Comparison of ENCODE assay signal across 14 cellular contexts in genomic region chr1:30781906-30782305, GRCh38. TPM values are rescaled to one million over a fixed set of nuclear protein-coding genes. Genes with fewer than 3 reads are reported as not detected.
A peak's percentile ranks its signal among the peaks of the same experiment; 100 is the strongest.
DNase-seq lines count a peak whose midpoint lies in the region; ATAC-seq, FAIRE-seq and TF ChIP-seq lines count a peak whose summit lies in the region.
"Had no signal": no experiment of that assay in that cellular context is flagged by ENCODE, and none has a peak within 500 bp of the region (broad histone marks: within the 10 kb centered on the region; RNA-seq: fewer than 3 reads in every experiment).

No MANE protein-coding gene starts in this region.

- H3K4me3 Mint-ChIP-seq in GM23338 = no peak overlapping the region
- H3K4me3 Mint-ChIP-seq: CD8-positive, alpha-beta T cell had no signal

- no peak overlapping the region for H2AK5ac ChIP-seq in neuronal stem cell (ENCODE audit: low read depth, low read length)

- peak overlapping the region; percentile 43 for H3K9ac ChIP-seq in NT2/D1 (ENCODE audit: insufficient read length, low read depth)
- H3K9ac ChIP-seq in kidney (ENCODE audit: low read length in 2 of 2) = no peak overlapping the region
- H3K9ac ChIP-seq in neuronal stem cell (ENCODE audit: low read depth, low read length, poor library complexity) = no peak overlapping the region
- H3K9ac ChIP-seq in HepG2 (ENCODE audit: insufficient read depth, low read depth, low read length) = no peak overlapping the region

- peak overlapping the region; percentile 2 for H2BK12ac ChIP-seq in neuronal stem cell (ENCODE audit: low read length)

- H3K27ac Mint-ChIP-seq in GM23338 = no peak overlapping the region
- H3K27ac Mint-ChIP-seq: CD8-positive, alpha-beta T cell; HFFc6 had no signal

- 0 out of 2 replicates have a peak, but pooled peaks cover 3% of the 10 kb centered on the region for H3F3A ChIP-seq in GM23338 (replicated peaks; ENCODE audit: low read depth)

- no peaks in the 10 kb centered on the region for H3K36me3 Mint-ChIP-seq in GM23338 (ENCODE audit: low read depth)
- H3K36me3 Mint-ChIP-seq: CD14-positive monocyte; CD8-positive, alpha-beta T cell had no signal

- H3K4ac ChIP-seq in neuronal stem cell (ENCODE audit: low read length) = no peak overlapping the region

- H3K27ac ChIP-seq in GM23338 (ENCODE audit: low read depth) = no peak overlapping the region
- H3K27ac ChIP-seq in kidney (ENCODE audit: low read depth in 2 of 2, low read length in 2 of 2) = no peak overlapping the region
- H3K27ac ChIP-seq in neuronal stem cell (replicated peaks; ENCODE audit: low read length) = no peak overlapping the region
- H3K27ac ChIP-seq in HepG2 (ENCODE audit: extremely low read length, insufficient read depth, low read length) = no peak overlapping the region
- H3K27ac ChIP-seq: HL-60 had no signal

- no peaks in the 10 kb centered on the region for H3K36me3 ChIP-seq in GM23338 (ENCODE audit: insufficient read depth)
- H3K36me3 ChIP-seq in NT2/D1 (ENCODE audit: insufficient read depth, insufficient read length, low read length) = no peaks in the 10 kb centered on the region
- no peaks in the 10 kb centered on the region for H3K36me3 ChIP-seq in kidney (ENCODE audit: control insufficient read depth in 1 of 2, insufficient read depth in 2 of 2, low read length in 2 of 2)
- H3K36me3 ChIP-seq in neuronal stem cell (replicated peaks in 1 of 2; ENCODE audit: control insufficient read depth in 2 of 2, insufficient read depth in 2 of 2, low read length in 2 of 2) = no peaks in the 10 kb centered on the region
- no peaks in the 10 kb centered on the region for H3K36me3 ChIP-seq in HepG2 (replicated peaks in 1 of 2; ENCODE audit: control insufficient read depth in 1 of 2, insufficient read depth in 2 of 2, low read length in 2 of 2)
- H3K36me3 ChIP-seq: HAP-1 had no signal

- no peaks in the 10 kb centered on the region for H3K79me1 ChIP-seq in neuronal stem cell (ENCODE audit: low read depth, low read length)

- H4K20me1 ChIP-seq in GM23338 (replicated peaks; ENCODE audit: insufficient read depth) = no peaks in the 10 kb centered on the region
- H4K20me1 ChIP-seq in HepG2 (ENCODE audit: insufficient read depth, low read length) = no peaks in the 10 kb centered on the region

- intact Hi-C loops in kidney (cut with DNase I) (no loop called here), HepG2 (cut with micrococcal nuclease; ENCODE audit: unreplicated experiment) (loop anchor here (1.0 to 2.0 kb wide), 2 partner anchors 129 to 147 kb away; no protein-coding TSS in a partner anchor)

- TF ChIP-seq EP300 in HepG2 (IDR thresholded peaks at IDR 0.05; ENCODE audit: low read depth in 2 of 2, low read length in 2 of 2) (no peak), HepG2 (CRISPR knock-in tag; IDR thresholded peaks at IDR 0.05; ENCODE audit: borderline replicate concordance) (no peak)

- DNase-seq in GM23338 (ENCODE audit: low spot score) = no peak
- DNase-seq in NT2/D1 (ENCODE audit: low read depth, low spot score) = no peak
- peak; percentile 63 for DNase-seq in kidney
- no peak for DNase-seq in neuronal stem cell (ENCODE audit: low spot score)
- no peak for DNase-seq in activated naive CD4-positive, alpha-beta T cell treated with anti-CD3 and anti-CD28 coated beads, Interleukin-2, amount 50 U/mL, for 16 hours
- no peak for DNase-seq in HepG2 (ENCODE audit: low spot score)
- DNase-seq in putamen (ENCODE audit: low spot score) = no peak

- H2BK15ac ChIP-seq in neuronal stem cell (ENCODE audit: low read length) = peak overlapping the region; percentile 62

- CTCF ChIA-PET in HepG2 (lab: Yijun Ruan, JAX; ENCODE audit: low intra/inter-chr PET ratio, low total read pairs) = interaction anchor here (1.7 to 3.1 kb wide), 4 partner anchors 20 to 147 kb away, joined by 6 to 27 read pairs (median 16); no protein-coding TSS in a partner anchor

- H4K8ac ChIP-seq in neuronal stem cell (ENCODE audit: low read depth, low read length) = no peak overlapping the region

- H3K4me2 ChIP-seq in GM23338 (no peak overlapping the region), neuronal stem cell (ENCODE audit: insufficient read depth, low read length, poor library complexity, severe bottlenecking) (no peak overlapping the region), HepG2 (ENCODE audit: low read depth, low read length) (no peak overlapping the region)

- H2BK120ac ChIP-seq in neuronal stem cell (ENCODE audit: low read depth, low read length) = no peak overlapping the region

- peaks cover 6% of the 10 kb centered on the region for H3K27me3 Mint-ChIP-seq in GM23338 (ENCODE audit: insufficient read depth, low read depth, poor library complexity)

- H2AFZ ChIP-seq in GM23338 = peak overlapping the region; percentile 69; the same call in 1 of the 2 replicates
- peak overlapping the region; percentile 42 for H2AFZ ChIP-seq in neuronal stem cell (ENCODE audit: low read length)
- H2AFZ ChIP-seq in HepG2 (ENCODE audit: low read length) = no peak overlapping the region

- no peaks in the 10 kb centered on the region for H3K9me2 ChIP-seq in GM23338 (ENCODE audit: insufficient read depth)

- H4K91ac ChIP-seq in neuronal stem cell (ENCODE audit: low read depth, low read length, poor library complexity) = no peak overlapping the region

- H3K27me3 ChIP-seq in GM23338 (ENCODE audit: insufficient read depth) (no peaks in the 10 kb centered on the region), NT2/D1 (ENCODE audit: insufficient read depth, insufficient read length) (no peaks in the 10 kb centered on the region), neuronal stem cell (ENCODE audit: control insufficient read depth in 3 of 3, insufficient read depth in 3 of 3, low read depth in 1 of 3, low read length in 3 of 3) (no peaks in the 10 kb centered on the region), HepG2 (ENCODE audit: control insufficient read depth in 1 of 2, insufficient read depth in 2 of 2, low read length in 2 of 2) (no peaks in the 10 kb centered on the region; a peak in 1 of 5 replicates)

- H3K23ac ChIP-seq in neuronal stem cell (ENCODE audit: low read depth, low read length, poor library complexity) = no peak overlapping the region

- no peak overlapping the region for H3K14ac ChIP-seq in neuronal stem cell (ENCODE audit: low read length)

- H3K4me1 ChIP-seq in GM23338 (ENCODE audit: insufficient read depth) = peaks cover 10% of the 10 kb centered on the region; the same call in 1 of the 2 replicates
- H3K4me1 ChIP-seq in NT2/D1 (ENCODE audit: insufficient read depth, insufficient read length) = peaks cover 30% of the 10 kb centered on the region
- peaks cover 4 to 5% of the 10 kb centered on the region in 2 donors for H3K4me1 ChIP-seq in kidney (ENCODE audit: control insufficient read depth in 1 of 2, insufficient read depth in 1 of 2, low read depth in 1 of 2, low read length in 2 of 2)
- H3K4me1 ChIP-seq in neuronal stem cell (ENCODE audit: control insufficient read depth in 2 of 2, insufficient read depth in 1 of 2, low read depth in 1 of 2, low read length in 2 of 2) = peaks cover 9 to 22% of the 10 kb centered on the region in 2 donors
- H3K4me1 ChIP-seq in HepG2 (ENCODE audit: insufficient read depth, low read length) = peaks cover 46% of the 10 kb centered on the region
- H3K4me1 ChIP-seq: A549 had no signal

- no peaks in the 10 kb centered on the region for H3K9me3 Mint-ChIP-seq in GM23338
- H3K9me3 Mint-ChIP-seq: CD8-positive, alpha-beta T cell; HFFc6 had no signal

- FAIRE-seq in kidney (lab: Jason Lieb, UNC) = no peak
- FAIRE-seq in HepG2 (lab: Jason Lieb, UNC) = no peak
- FAIRE-seq: A549, D721Med had no signal

- H3K9me3 ChIP-seq in NT2/D1 (ENCODE audit: insufficient read depth, low read length) = no peaks in the 10 kb centered on the region
- no peaks in the 10 kb centered on the region for H3K9me3 ChIP-seq in kidney (ENCODE audit: control insufficient read depth in 1 of 2, low read length in 2 of 2)
- H3K9me3 ChIP-seq in neuronal stem cell (replicated peaks in 1 of 2; ENCODE audit: control insufficient read depth in 2 of 2, insufficient read depth in 1 of 2, low read depth in 1 of 2, low read length in 2 of 2) = no peaks in the 10 kb centered on the region
- H3K9me3 ChIP-seq in HepG2 (ENCODE audit: low read length) = no peaks in the 10 kb centered on the region
- H3K9me3 ChIP-seq: A549, HAP-1 had no signal

- H3K79me2 ChIP-seq in GM23338 (replicated peaks; ENCODE audit: insufficient read depth) (no peaks in the 10 kb centered on the region), HepG2 (ENCODE audit: insufficient read depth, low read length) (no peaks in the 10 kb centered on the region)

- no TSS peak for BruUV-seq in HepG2 (replicated peaks; lab: Mats Ljungman, UMichigan)

- in situ Hi-C loops in HepG2 (cut with HindIII; ENCODE audit: extremely low pct_ligation_motif_present, low pct_unique_long_range_greater_than_20kb) = no loop called here

- TF ChIP-seq POLR2A in HepG2 (IDR thresholded peaks at IDR 0.05; ENCODE audit: insufficient read depth in 1 of 2, low read depth in 2 of 2, low read length in 2 of 2) = no peak

- POLR2A ChIA-PET in HepG2 (lab: Yijun Ruan, JAX) = no interaction called here

- ATAC-seq in GM23338 (no peak), HepG2 (no peak)

- H2BK5ac ChIP-seq in neuronal stem cell (ENCODE audit: low read length) = no peak overlapping the region

- no CpG with 5 or more reads among the region's 10 CpGs for WGBS in neuronal stem cell (ENCODE audit: extremely low coverage in 2 of 2, insufficient read length in 2 of 2, insufficient replicate concordance in 1 of 2), 2 donors
- WGBS in HepG2 (ENCODE audit: low lambda C conversion rate) = 54% methylated on average over 10 of the region's 10 CpGs

- H3K4me1 Mint-ChIP-seq in GM23338 = peaks cover 15% of the 10 kb centered on the region; the same call in 2 of the 3 replicates

- no peak for TF ChIP-seq RAD21 in HepG2 (CRISPR knock-in tag; IDR thresholded peaks at IDR 0.05)

- peak overlapping the region; percentile 66 for H3K18ac ChIP-seq in neuronal stem cell (ENCODE audit: low read length)

- no peak overlapping the region for H3K4me3 ChIP-seq in GM23338
- no peak overlapping the region for H3K4me3 ChIP-seq in NT2/D1 (ENCODE audit: insufficient read length, low read depth)
- no peak overlapping the region for H3K4me3 ChIP-seq in kidney (ENCODE audit: low read length in 2 of 2)
- no peak overlapping the region for H3K4me3 ChIP-seq in neuronal stem cell (ENCODE audit: low read length in 2 of 2)
- no peak overlapping the region for H3K4me3 ChIP-seq in HepG2 (replicated peaks in 1 of 3; ENCODE audit: insufficient read depth in 1 of 3, low read depth in 2 of 3, low read length in 3 of 3)
- H3K4me3 ChIP-seq: A549, HAP-1 had no signal

- TF ChIP-seq CTCF in GM23338 (conservative IDR thresholded peaks at IDR 0.05; ENCODE audit: low read depth in 2 of 2) = no peak
- no peak for TF ChIP-seq CTCF in kidney (IDR thresholded peaks at IDR 0.05; ENCODE audit: borderline replicate concordance, extremely low read depth, insufficient read depth)
- TF ChIP-seq CTCF in HepG2 (CRISPR knock-in tag; IDR thresholded peaks at IDR 0.05) = no peak

RNA-seq across cellular contexts. Expression of gene LAPTM5, which starts 24.3 kb away (rescaled TPM):
- total RNA-seq in GM23338 (2014; rRNA removed; shearing (Covaris generic)) = not detected in 2 replicates
- polyA plus RNA-seq in GM23338 (2016; fragmentation: Nextera tagmentation; extraction: Ambion mirVana) (0.21 and 1.0 TPM in 2 replicates), kidney (ENCODE audit: insufficient read depth, low read depth, low replicate concordance) (23.5 TPM), HepG2 (2011; rRNA removed) (0.41 and 0.76 TPM in 2 replicates)
- total RNA-seq in kidney (108 TPM), HepG2 (2016; rRNA removed; fragmentation: Illumina TruSeq; extraction: Trizol) (0.34 and 0.86 TPM in 2 replicates)
- polyA plus RNA-seq in neuronal stem cell (2013, experiment 1 of 2) = 0.15 TPM
- polyA plus RNA-seq in neuronal stem cell (2013, experiment 2 of 2) = 0.10 TPM
- total RNA-seq in HepG2 (2016; cell fraction: cytosol; rRNA removed; fragmentation: Illumina TruSeq; extraction: Trizol; ENCODE audit: low read depth) = 0.18 and 0.30 TPM in 2 replicates
- total RNA-seq in HepG2 (2016; cell fraction: insoluble cytoplasmic fraction; rRNA removed; fragmentation: Illumina TruSeq; extraction: Trizol) = 0.18 and 0.45 TPM in 2 replicates
- 0.48 and 0.56 TPM in 2 replicates for total RNA-seq in HepG2 (2016; cell fraction: membrane; rRNA removed; fragmentation: Illumina TruSeq; extraction: Trizol)
- 0.34 and 0.53 TPM in 2 replicates for total RNA-seq in HepG2 (2016; cell fraction: nucleus; rRNA removed; fragmentation: Illumina TruSeq; extraction: Trizol)
- polyA plus RNA-seq in HepG2 (2011; cell fraction: cytosol; rRNA removed) = 0.64 and 0.79 TPM in 2 replicates
- 0.59 and 0.61 TPM in 2 replicates for polyA plus RNA-seq in HepG2 (2011; cell fraction: nucleus; rRNA removed)
- polyA plus RNA-seq in HepG2 (2012) = 0.19 and 0.38 TPM in 2 replicates
- 0.33 and 0.38 TPM in 2 replicates for polyA plus RNA-seq in HepG2 (2016; cell fraction: cytosol; fragmentation: Illumina TruSeq; extraction: Trizol; ENCODE audit: low read depth)
- 0.57 and 0.76 TPM in 2 replicates for polyA plus RNA-seq in HepG2 (2016; cell fraction: insoluble cytoplasmic fraction; fragmentation: Illumina TruSeq; extraction: Trizol; ENCODE audit: low read depth)
- 0.54 and 0.79 TPM in 2 replicates for polyA plus RNA-seq in HepG2 (2016; cell fraction: membrane; fragmentation: Illumina TruSeq; extraction: Trizol; ENCODE audit: low read depth)
- 1.1 TPM in 2 replicates for polyA plus RNA-seq in HepG2 (2016; cell fraction: nucleus; fragmentation: Illumina TruSeq; extraction: Trizol; ENCODE audit: insufficient read depth, low read depth)
- 2.1 and 4.6 TPM in 2 replicates for polyA minus RNA-seq in HepG2 (2011; rRNA and poly(A)+ RNA removed; ENCODE audit: low replicate concordance)
- 0.59 TPM in 1 of 2 replicates, not detected in the other for polyA minus RNA-seq in HepG2 (2011; cell fraction: cytosol; rRNA and poly(A)+ RNA removed)
- not detected in 2 replicates for polyA minus RNA-seq in HepG2 (2011; cell fraction: nucleus; rRNA and poly(A)+ RNA removed)

RNA-seq across cellular contexts. Expression of gene MATN1, which starts 58.5 kb away (rescaled TPM):
- 0.31 TPM in 1 of 2 replicates, not detected in the other for total RNA-seq in GM23338 (2014; rRNA removed; shearing (Covaris generic))
- polyA plus RNA-seq in GM23338 (2016; fragmentation: Nextera tagmentation; extraction: Ambion mirVana) (0.08 and 0.21 TPM in 2 replicates), kidney (ENCODE audit: insufficient read depth, low read depth, low replicate concordance) (not detected), HepG2 (2011; rRNA removed) (0.03 and 0.05 TPM in 2 replicates)
- total RNA-seq in kidney (0.13 TPM), HepG2 (2016; rRNA removed; fragmentation: Illumina TruSeq; extraction: Trizol) (0.04 TPM in 1 of 2 replicates, not detected in the other)
- polyA plus RNA-seq in neuronal stem cell (2013, experiment 1 of 2) = 0.04 TPM
- polyA plus RNA-seq in neuronal stem cell (2013, experiment 2 of 2) = 0.01 TPM
- not detected in 2 replicates for total RNA-seq in HepG2 (2016; cell fraction: cytosol; rRNA removed; fragmentation: Illumina TruSeq; extraction: Trizol; ENCODE audit: low read depth)
- total RNA-seq in HepG2 (2016; cell fraction: insoluble cytoplasmic fraction; rRNA removed; fragmentation: Illumina TruSeq; extraction: Trizol) = not detected in 2 replicates
- total RNA-seq in HepG2 (2016; cell fraction: membrane; rRNA removed; fragmentation: Illumina TruSeq; extraction: Trizol) = not detected in 2 replicates
- not detected in 2 replicates for total RNA-seq in HepG2 (2016; cell fraction: nucleus; rRNA removed; fragmentation: Illumina TruSeq; extraction: Trizol)
- 0.11 TPM in 1 of 2 replicates, not detected in the other for polyA plus RNA-seq in HepG2 (2011; cell fraction: cytosol; rRNA removed)
- polyA plus RNA-seq in HepG2 (2011; cell fraction: nucleus; rRNA removed) = 0.66 and 0.77 TPM in 2 replicates
- polyA plus RNA-seq in HepG2 (2012) = 0.05 TPM in 1 of 2 replicates, not detected in the other
- not detected in 2 replicates for polyA plus RNA-seq in HepG2 (2016; cell fraction: cytosol; fragmentation: Illumina TruSeq; extraction: Trizol; ENCODE audit: low read depth)
- not detected in 2 replicates for polyA plus RNA-seq in HepG2 (2016; cell fraction: insoluble cytoplasmic fraction; fragmentation: Illumina TruSeq; extraction: Trizol; ENCODE audit: low read depth)
- not detected in 2 replicates for polyA plus RNA-seq in HepG2 (2016; cell fraction: membrane; fragmentation: Illumina TruSeq; extraction: Trizol; ENCODE audit: low read depth)
- polyA plus RNA-seq in HepG2 (2016; cell fraction: nucleus; fragmentation: Illumina TruSeq; extraction: Trizol; ENCODE audit: insufficient read depth, low read depth) = 0.26 TPM in 1 of 2 replicates, not detected in the other
- 0.12 TPM in 1 of 2 replicates, not detected in the other for polyA minus RNA-seq in HepG2 (2011; rRNA and poly(A)+ RNA removed; ENCODE audit: low replicate concordance)
- polyA minus RNA-seq in HepG2 (2011; cell fraction: cytosol; rRNA and poly(A)+ RNA removed) = not detected in 2 replicates
- polyA minus RNA-seq in HepG2 (2011; cell fraction: nucleus; rRNA and poly(A)+ RNA removed) = 0.12 and 0.26 TPM in 2 replicates
- polyA plus RNA-seq: CD14-positive monocyte had no signal

Comparison
In these comparisons a context has a peak if more than half of its experiments do, and no peak if none do; other contexts are left out.
1. RNA of gene LAPTM5, which starts 24.3 kb away (total RNA-seq): 108 TPM in kidney (single experiment); 0.18 to 0.86 TPM in HepG2 and not detected in GM23338; every median in the first group is over 10 times any median in the second.